25 cellular contexts compared by ENCODE assay signal in the genomic region with DNA sequence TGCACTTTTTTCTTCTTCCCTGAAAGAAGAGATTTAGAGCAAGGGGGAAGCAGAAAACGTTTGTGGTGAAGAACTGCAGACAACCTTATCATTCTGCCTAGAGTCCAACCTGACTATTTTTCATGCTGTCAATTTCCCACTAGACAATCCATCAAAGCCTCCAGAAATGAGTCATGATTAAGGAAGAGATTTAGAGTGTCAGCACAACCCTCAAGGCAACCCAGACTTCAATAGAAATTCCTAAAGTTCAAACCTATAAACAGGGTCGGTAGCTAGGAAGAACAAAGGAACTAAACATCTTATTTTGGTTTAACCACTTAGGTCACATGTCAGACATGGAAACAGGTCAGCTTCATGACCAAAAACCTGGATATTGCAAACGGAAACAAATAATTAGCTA.
A peak's percentile ranks its signal among the peaks of the same experiment; 100 is the strongest.
DNase-seq lines count a peak whose midpoint lies in the region; ATAC-seq and TF ChIP-seq lines count a peak whose summit lies in the region.
"Had no signal": no experiment of that assay in that cellular context is flagged by ENCODE, and none has a peak within 500 bp of the region (broad histone marks: within the 10 kb centered on the region; RNA-seq: fewer than 3 reads in every experiment).

No MANE protein-coding gene starts in this region.

- H3K36me3 ChIP-seq in breast epithelium (no peaks in the 10 kb centered on the region), RWPE2 (ENCODE audit: low read depth) (no peaks in the 10 kb centered on the region; the same call in 1 of the 2 replicates), smooth muscle cell (ENCODE audit: low read depth) (no peaks in the 10 kb centered on the region), neural progenitor cell (no peaks in the 10 kb centered on the region), gastroesophageal sphincter (peaks cover 0 to 56% of the 10 kb centered on the region in 2 donors)
- H3K36me3 ChIP-seq: uterus had no signal

- peaks cover 12% of the 10 kb centered on the region for H3K4me1 Mint-ChIP-seq in MCF 10A (ENCODE audit: insufficient read depth, unreplicated experiment)
- peaks cover 17% of the 10 kb centered on the region for H3K4me1 Mint-ChIP-seq in neural progenitor cell
- H3K4me1 Mint-ChIP-seq: activated CD4-positive, alpha-beta T cell treated with anti-CD3 and anti-CD28 coated beads, Interleukin-2, amount 10 ng/mL, durations not matched to agents 7 days and 5 days; activated CD8-positive, alpha-beta memory T cell treated with anti-CD3 and anti-CD28 coated beads, Interleukin-2, amount 10 ng/mL, durations not matched to agents 7 days and 5 days; activated T-helper 17 cell treated with anti-CD3 and anti-CD28 coated beads, Interleukin-2, amount 50 U/mL, for 72 hours had no signal

- H3K4me3 Mint-ChIP-seq in MCF 10A (ENCODE audit: unreplicated experiment) (peak overlapping the region; percentile 39), neural progenitor cell (no peak overlapping the region)
- H3K4me3 Mint-ChIP-seq: activated CD4-positive, alpha-beta T cell treated with anti-CD3 and anti-CD28 coated beads, Interleukin-2, amount 10 ng/mL, durations not matched to agents 7 days and 5 days; activated CD8-positive, alpha-beta memory T cell treated with anti-CD3 and anti-CD28 coated beads, Interleukin-2, amount 10 ng/mL, durations not matched to agents 7 days and 5 days; activated T-helper 17 cell treated with anti-CD3 and anti-CD28 coated beads, Interleukin-2, amount 50 U/mL, for 72 hours; nephron progenitor cell had no signal

- ATAC-seq in RWPE2 (ENCODE audit: low read depth) (peak; percentile 66; the same call in 2 of the 3 replicates), GM18870 (IDR thresholded peaks at IDR 0.05; ENCODE audit: unreplicated experiment) (no peak), gastroesophageal sphincter (no peak)
- ATAC-seq: activated CD8-positive, alpha-beta memory T cell treated with anti-CD3 and anti-CD28 coated beads, Interleukin-2, amount 10 ng/mL, durations not matched to agents 7 days and 5 days; activated naive CD4-positive, alpha-beta T cell treated with anti-CD3 and anti-CD28 coated beads, Interleukin-2, amount 50 U/mL, for 72 hours; activated T-helper 17 cell treated with anti-CD3 and anti-CD28 coated beads, Interleukin-2, amount 50 U/mL, for 72 hours; mucosa of descending colon had no signal

- POLR2A ChIA-PET in MCF 10A (lab: Yijun Ruan, JAX) = interaction anchor here (0.6 to 1.8 kb wide), 10 partner anchors 8 to 1529 kb away, joined by 3 to 12 read pairs (median 3); a partner anchor contains a TSS

- H3K9ac ChIP-seq in smooth muscle cell (ENCODE audit: low read depth) (no peak overlapping the region), neural progenitor cell (no peak overlapping the region)

- H3K27me3 Mint-ChIP-seq in MCF 10A (ENCODE audit: insufficient read depth, unreplicated experiment) (no peaks in the 10 kb centered on the region), neural progenitor cell (ENCODE audit: insufficient read depth, low read depth) (no peaks in the 10 kb centered on the region)
- H3K27me3 Mint-ChIP-seq: activated CD4-positive, alpha-beta T cell treated with anti-CD3 and anti-CD28 coated beads, Interleukin-2, amount 10 ng/mL, durations not matched to agents 7 days and 5 days; activated CD8-positive, alpha-beta memory T cell treated with anti-CD3 and anti-CD28 coated beads, Interleukin-2, amount 10 ng/mL, durations not matched to agents 7 days and 5 days; activated T-helper 17 cell treated with anti-CD3 and anti-CD28 coated beads, Interleukin-2, amount 50 U/mL, for 72 hours had no signal

- no TSS peak for BruUV-seq in MCF 10A (replicated peaks; lab: Mats Ljungman, UMichigan)

- H2AFZ ChIP-seq in smooth muscle cell (ENCODE audit: low read depth) (no peak overlapping the region), neural progenitor cell (replicated peaks) (no peak overlapping the region)

- H3K27ac ChIP-seq in breast epithelium (no peak overlapping the region), RWPE2 (ENCODE audit: poor library complexity, severe bottlenecking) (peak overlapping the region; percentile 62), epithelial cell of prostate (peak overlapping the region; percentile 35), smooth muscle cell (ENCODE audit: low read depth) (peak overlapping the region; percentile 10), neural progenitor cell (no peak overlapping the region), gastroesophageal sphincter (no peak overlapping the region)
- H3K27ac ChIP-seq: HL-60, suprapubic skin, uterus had no signal

- no peak overlapping the region for H3K4me2 ChIP-seq in smooth muscle cell
- no peak overlapping the region for H3K4me2 ChIP-seq in neural progenitor cell

- CTCF ChIA-PET in MCF 10A (lab: Yijun Ruan, JAX) = interaction anchor here (0.6 to 1.7 kb wide), 6 partner anchors 103 to 1885 kb away, joined by 3 to 4 read pairs (median 3); no protein-coding TSS in a partner anchor

- peak; percentile 53 for DNase-seq in MCF 10A (ENCODE audit: unreplicated experiment)
- DNase-seq in breast epithelium (ENCODE audit: low spot score in 2 of 2) = no peak
- DNase-seq in RWPE2 (ENCODE audit: low spot score) = no peak
- no peak for DNase-seq in epithelial cell of prostate (ENCODE audit: low read depth, low spot score)
- DNase-seq in smooth muscle cell (lab: John Stamatoyannopoulos, UW; ENCODE audit: unreplicated experiment) = no peak
- no peak for DNase-seq in neural progenitor cell (ENCODE audit: low spot score)
- DNase-seq: activated CD4-positive, alpha-beta T cell treated with anti-CD3 and anti-CD28 coated beads, Interleukin-2, amount 10 ng/mL, durations not matched to agents 7 days and 5 days; activated CD8-positive, alpha-beta memory T cell treated with anti-CD3 and anti-CD28 coated beads, Interleukin-2, amount 10 ng/mL, durations not matched to agents 7 days and 5 days; Calu3; effector memory CD4-positive, alpha-beta T cell; IMR-90; mucosa of descending colon; NCI-H1417; NCI-H2107; NCI-H524 treated with DMSO at 0.1 percent for 48 hours; nephron progenitor cell; SHP77; T-helper 1 cell; uterus had no signal

- H3K4me1 ChIP-seq in breast epithelium (peaks cover 0 to 8% of the 10 kb centered on the region in 2 donors), RWPE2 (ENCODE audit: insufficient read depth, poor library complexity, severe bottlenecking) (peaks cover 8% of the 10 kb centered on the region), smooth muscle cell (ENCODE audit: low read depth) (no peaks in the 10 kb centered on the region), neural progenitor cell (peaks cover 6% of the 10 kb centered on the region), gastroesophageal sphincter (peaks cover 0 to 14% (median 0%) of the 10 kb centered on the region in 3 donors)
- H3K4me1 ChIP-seq: suprapubic skin, uterus had no signal

- H3K9me3 ChIP-seq in breast epithelium = no peaks in the 10 kb centered on the region
- no peaks in the 10 kb centered on the region for H3K9me3 ChIP-seq in RWPE2 (ENCODE audit: severe bottlenecking)
- H3K9me3 ChIP-seq in smooth muscle cell (replicated peaks; ENCODE audit: low read depth) = no peaks in the 10 kb centered on the region
- H3K9me3 ChIP-seq in neural progenitor cell (ENCODE audit: low read depth) = no peaks in the 10 kb centered on the region
- H3K9me3 ChIP-seq in gastroesophageal sphincter = no peaks in the 10 kb centered on the region
- H3K9me3 ChIP-seq: mucosa of descending colon, suprapubic skin, uterus had no signal

- intact Hi-C loops in MCF 10A (cut with micrococcal nuclease) (no loop called here), breast epithelium (cut with DNase I; ENCODE audit: low total_unique reads) (no loop called here)

- no peaks in the 10 kb centered on the region for H3F3A ChIP-seq in smooth muscle cell (ENCODE audit: low read depth)
- H3F3A ChIP-seq in neural progenitor cell (ENCODE audit: low read depth) = no peaks in the 10 kb centered on the region

- H3K27me3 ChIP-seq in breast epithelium = no peaks in the 10 kb centered on the region
- H3K27me3 ChIP-seq in RWPE2 (ENCODE audit: insufficient read depth, poor library complexity, severe bottlenecking) = no peaks in the 10 kb centered on the region
- no peaks in the 10 kb centered on the region for H3K27me3 ChIP-seq in smooth muscle cell (ENCODE audit: low read depth)
- H3K27me3 ChIP-seq in neural progenitor cell = no peaks in the 10 kb centered on the region
- no peaks in the 10 kb centered on the region for H3K27me3 ChIP-seq in gastroesophageal sphincter
- H3K27me3 ChIP-seq: suprapubic skin, uterus had no signal

- H3K27ac Mint-ChIP-seq in MCF 10A (ENCODE audit: low read depth, unreplicated experiment) = no peak overlapping the region
- H3K27ac Mint-ChIP-seq in neural progenitor cell = no peak overlapping the region
- H3K27ac Mint-ChIP-seq: activated CD4-positive, alpha-beta T cell treated with anti-CD3 and anti-CD28 coated beads, Interleukin-2, amount 10 ng/mL, durations not matched to agents 7 days and 5 days; activated CD8-positive, alpha-beta memory T cell treated with anti-CD3 and anti-CD28 coated beads, Interleukin-2, amount 10 ng/mL, durations not matched to agents 7 days and 5 days; activated naive CD4-positive, alpha-beta T cell treated with anti-CD3 and anti-CD28 coated beads, Interleukin-2, amount 50 U/mL, for 72 hours; activated T-helper 17 cell treated with anti-CD3 and anti-CD28 coated beads, Interleukin-2, amount 50 U/mL, for 72 hours; nephron progenitor cell had no signal

- no peaks in the 10 kb centered on the region for H4K20me1 ChIP-seq in smooth muscle cell (ENCODE audit: low read depth)
- no peaks in the 10 kb centered on the region for H4K20me1 ChIP-seq in neural progenitor cell (ENCODE audit: low read depth)

- H3K79me2 ChIP-seq in smooth muscle cell (ENCODE audit: low read depth) (no peaks in the 10 kb centered on the region), neural progenitor cell (ENCODE audit: low read depth) (no peaks in the 10 kb centered on the region)

- no peaks in the 10 kb centered on the region for H3K9me3 Mint-ChIP-seq in MCF 10A (ENCODE audit: unreplicated experiment)
- peaks cover 2% of the 10 kb centered on the region for H3K9me3 Mint-ChIP-seq in neural progenitor cell
- H3K9me3 Mint-ChIP-seq: activated CD4-positive, alpha-beta T cell treated with anti-CD3 and anti-CD28 coated beads, Interleukin-2, amount 10 ng/mL, durations not matched to agents 7 days and 5 days; activated naive CD4-positive, alpha-beta T cell treated with anti-CD3 and anti-CD28 coated beads, Interleukin-2, amount 50 U/mL, for 72 hours; activated T-helper 17 cell treated with anti-CD3 and anti-CD28 coated beads, Interleukin-2, amount 50 U/mL, for 72 hours; nephron progenitor cell had no signal

- TF ChIP-seq POLR2A in breast epithelium (IDR thresholded peaks at IDR 0.05) = no peak
- no peak for TF ChIP-seq POLR2A in gastroesophageal sphincter (IDR thresholded peaks at IDR 0.05)

- H3K36me3 Mint-ChIP-seq in MCF 10A (ENCODE audit: insufficient read depth, unreplicated experiment) (peaks cover 27% of the 10 kb centered on the region), neural progenitor cell (peaks cover 17% of the 10 kb centered on the region)

- TF ChIP-seq EP300 in gastroesophageal sphincter (IDR thresholded peaks at IDR 0.05) = no peak

- WGBS in smooth muscle cell (ENCODE audit: low lambda C conversion rate) = 21% methylated on average over 3 of the region's 3 CpGs
- 8 to 21% methylated on average over 1 to 3 of the region's 3 CpGs for WGBS in gastroesophageal sphincter (ENCODE audit: low coverage in 1 of 2), 2 donors

- TF ChIP-seq CTCF in MCF 10A (IDR thresholded peaks at IDR 0.05; ENCODE audit: unreplicated experiment) = no peak
- TF ChIP-seq CTCF in breast epithelium (IDR thresholded peaks at IDR 0.05) = no peak
- no peak for TF ChIP-seq CTCF in RWPE2 (IDR thresholded peaks at IDR 0.05; ENCODE audit: poor library complexity, severe bottlenecking)
- no peak for TF ChIP-seq CTCF in smooth muscle cell (IDR thresholded peaks at IDR 0.05; ENCODE audit: borderline replicate concordance, insufficient read depth, poor library complexity, severe bottlenecking)
- no peak for TF ChIP-seq CTCF in neural progenitor cell (IDR thresholded peaks at IDR 0.05)
- TF ChIP-seq CTCF in gastroesophageal sphincter (IDR thresholded peaks at IDR 0.05) = no peak

- H3K4me3 ChIP-seq in breast epithelium (no peak overlapping the region), RWPE2 (ENCODE audit: severe bottlenecking) (no peak overlapping the region), smooth muscle cell (no peak overlapping the region), neural progenitor cell (no peak overlapping the region), gastroesophageal sphincter (no peak overlapping the region)
- H3K4me3 ChIP-seq: mucosa of descending colon, suprapubic skin, uterus had no signal

Comparison
In these comparisons a context has a peak if more than half of its experiments do, and no peak if none do; other contexts are left out.
1. H3K27ac ChIP-seq: peak in RWPE2 (single experiment), epithelial cell of prostate (single experiment) and smooth muscle cell (single experiment); none in breast epithelium (0 of 2), neural progenitor cell (single experiment) and gastroesophageal sphincter (0 of 4).